21 cellular contexts compared by ENCODE assay signal in genomic region chr5:142660196-142660595, GRCh38. TPM values are rescaled to one million over a fixed set of nuclear protein-coding genes. Genes with fewer than 3 reads are reported as not detected.
DNase-seq lines count a peak whose midpoint lies in the region; ATAC-seq and TF ChIP-seq lines count a peak whose summit lies in the region.
"Had no signal": no experiment of that assay in that cellular context is flagged by ENCODE, and none has a peak within 500 bp of the region (broad histone marks: within the 10 kb centered on the region; RNA-seq: fewer than 3 reads in every experiment).

No MANE protein-coding gene starts in this region.

- no peaks in the 10 kb centered on the region for H3K9me3 Mint-ChIP-seq in chondrocyte (ENCODE audit: low read depth)
- H3K9me3 Mint-ChIP-seq: CD8-positive, alpha-beta T cell; GM23338 had no signal

- H3K27me3 ChIP-seq in left ventricle myocardium inferior (ENCODE audit: low read depth) (no peaks in the 10 kb centered on the region), right cardiac atrium (ENCODE audit: control insufficient read depth, insufficient read depth) (no peaks in the 10 kb centered on the region), layer of hippocampus (ENCODE audit: control insufficient read depth, insufficient read depth, low read length) (no peaks in the 10 kb centered on the region), stomach smooth muscle (ENCODE audit: control insufficient read depth in 1 of 2, insufficient read depth in 2 of 2, low read length in 2 of 2) (no peaks in the 10 kb centered on the region), ascending aorta (no peaks in the 10 kb centered on the region)

- H3K4me1 ChIP-seq in left ventricle myocardium inferior, result peaks cover 28% of the 10 kb centered on the region
- H3K4me1 ChIP-seq in right cardiac atrium (ENCODE audit: control insufficient read depth, insufficient read depth, low read length), result peaks cover 5% of the 10 kb centered on the region
- no peaks in the 10 kb centered on the region for H3K4me1 ChIP-seq in stomach smooth muscle (ENCODE audit: control insufficient read depth, insufficient read depth, low read length)
- peaks cover 0 to 1% of the 10 kb centered on the region in 2 donors for H3K4me1 ChIP-seq in ascending aorta
- H3K4me1 ChIP-seq: SJCRH30 had no signal

- H3K9me3 ChIP-seq in left ventricle myocardium inferior (replicated peaks) (no peaks in the 10 kb centered on the region), right cardiac atrium (ENCODE audit: control insufficient read depth, low read length) (no peaks in the 10 kb centered on the region), stomach smooth muscle (ENCODE audit: control insufficient read depth in 2 of 2, low read length in 2 of 2) (no peaks in the 10 kb centered on the region), ascending aorta (no peaks in the 10 kb centered on the region)
- H3K9me3 ChIP-seq: SJCRH30 had no signal

- H3K27ac ChIP-seq in left ventricle myocardium inferior (replicated peaks), result peak overlapping the region; percentile 21
- no peak overlapping the region for H3K27ac ChIP-seq in right cardiac atrium (ENCODE audit: low read length)
- peak overlapping the region; percentile 15 for H3K27ac ChIP-seq in layer of hippocampus (ENCODE audit: low read depth, low read length)
- H3K27ac ChIP-seq in stomach smooth muscle (ENCODE audit: low read length), result peak overlapping the region; percentile 31
- no peak overlapping the region for H3K27ac ChIP-seq in ascending aorta
- H3K27ac ChIP-seq: KMS-11, SJCRH30 had no signal

- H3K4me3 ChIP-seq in left ventricle myocardium inferior (no peak overlapping the region), right cardiac atrium (ENCODE audit: low read length) (no peak overlapping the region), stomach smooth muscle (ENCODE audit: low read length in 2 of 2) (no peak overlapping the region), ascending aorta (no peak overlapping the region)
- H3K4me3 ChIP-seq: GM23338, SJCRH30 had no signal

- H3K27me3 Mint-ChIP-seq in chondrocyte (ENCODE audit: low read depth), result no peaks in the 10 kb centered on the region

- WGBS in right cardiac atrium, result 89% methylated on average over 10 of the region's 10 CpGs

- intact Hi-C loops in left ventricle myocardium inferior (cut with micrococcal nuclease) (no loop called here), right cardiac atrium (cut with DNase I) (no loop called here), ascending aorta (cut with DNase I) (no loop called here)

- H3K27ac Mint-ChIP-seq in chondrocyte (ENCODE audit: unreplicated experiment), result no peak overlapping the region
- H3K27ac Mint-ChIP-seq: CD8-positive, alpha-beta T cell; GM23338 had no signal

- no peak for TF ChIP-seq CTCF in left ventricle myocardium inferior (IDR thresholded peaks at IDR 0.05; ENCODE audit: borderline replicate concordance)
- no peak for TF ChIP-seq CTCF in ascending aorta (IDR thresholded peaks at IDR 0.05)
- TF ChIP-seq CTCF in chondrocyte (IDR thresholded peaks at IDR 0.05), result no peak

- H3K4me3 Mint-ChIP-seq in chondrocyte (ENCODE audit: unreplicated experiment), result no peak overlapping the region
- H3K4me3 Mint-ChIP-seq: CD8-positive, alpha-beta T cell; GM23338 had no signal

- DNase-seq in left ventricle myocardium inferior, result no peak
- DNase-seq in right cardiac atrium, result no peak
- no peak for DNase-seq in ascending aorta (ENCODE audit: low spot score in 2 of 2)
- no peak for DNase-seq in GDM1 (lab: John Stamatoyannopoulos, UW)
- no peak for DNase-seq in UCSD-AML1 (lab: John Stamatoyannopoulos, UW; ENCODE audit: unreplicated experiment)
- no peak for DNase-seq in chondrocyte (ENCODE audit: low spot score)
- DNase-seq: AML-193; CD8-positive, alpha-beta T cell; HCEC 1CT; IMR-90; NCI-H1105 treated with DMSO at 0.1 percent for 48 hours; NCI-H2029 treated with DMSO at 0.1 percent for 48 hours; NCI-H345; NCI-H524; NCI-H774; SJCRH30 had no signal

- no peak for ATAC-seq in right cardiac atrium
- ATAC-seq: CD8-positive, alpha-beta T cell; GM23338; Panc1 had no signal

- peaks cover 14% of the 10 kb centered on the region for H3K4me1 Mint-ChIP-seq in chondrocyte (ENCODE audit: low read depth)

- no peak overlapping the region for H3K9ac ChIP-seq in stomach smooth muscle (ENCODE audit: low read length in 2 of 2)
- H3K9ac ChIP-seq: KMS-11 had no signal

- H3K36me3 ChIP-seq in left ventricle myocardium inferior (no peaks in the 10 kb centered on the region), stomach smooth muscle (ENCODE audit: control insufficient read depth in 2 of 2, insufficient read depth in 2 of 2, low read length in 2 of 2) (no peaks in the 10 kb centered on the region), ascending aorta (no peaks in the 10 kb centered on the region)
- H3K36me3 ChIP-seq: SJCRH30 had no signal

- H3K36me3 Mint-ChIP-seq in chondrocyte (ENCODE audit: low read depth), result peaks cover 1% of the 10 kb centered on the region
- H3K36me3 Mint-ChIP-seq: CD8-positive, alpha-beta T cell had no signal

RNA-seq across cellular contexts. Expression of gene FGF1, which starts 25.7 kb away (rescaled TPM):
- total RNA-seq in left ventricle myocardium inferior (59.9 TPM), right cardiac atrium (10 to 100 TPM; 23.1 to 39.2 (median 30.0) TPM), ascending aorta (23.5 TPM), chondrocyte (2.9 to 7.9 TPM (median 6.9 TPM) in 3 replicates)
- polyA plus RNA-seq in right cardiac atrium, result 25.0 TPM
- total RNA-seq: CD8-positive, alpha-beta T cell; SJCRH30 had no signal

Comparison
In these comparisons a context has a peak if more than half of its experiments do, and no peak if none do; other contexts are left out.
1. H3K27ac ChIP-seq: peak in left ventricle myocardium inferior (single experiment), layer of hippocampus (single experiment) and stomach smooth muscle (single experiment); none in right cardiac atrium (single experiment) and ascending aorta (0 of 2).